ENCODE assay signal across 14 cellular contexts in genomic region chr9:126676102-126676684, GRCh38.
"Had no signal": no experiment of that assay in that cellular context is flagged by ENCODE, and none has a peak within 500 bp of the region (broad histone marks: within the 10 kb centered on the region; RNA-seq: fewer than 3 reads in every experiment).

No MANE protein-coding gene starts in this region.

- H3K4me3 Mint-ChIP-seq: activated naive CD8-positive, alpha-beta T cell treated with anti-CD3 and anti-CD28 coated beads, Interleukin-2, amount 50 U/mL, for 24 hours; T-helper 2 cell treated with Interferon-gamma antibody and Interleukin-4, amounts not matched to agents 5 μg/mL and 100 μg/mL, for 36 hours had no signal

- H3K36me3 ChIP-seq: gastrocnemius medialis, lower lobe of right lung, tibial nerve had no signal

- DNase-seq: activated CD4-positive, CD25-positive, alpha-beta regulatory T cell treated with anti-CD3 and anti-CD28 coated beads, Interleukin-2, amount 50 U/mL, for 72 hours; activated naive CD4-positive, alpha-beta T cell treated with Interleukin-2 at 50 U/mL for 16 hours; cortex of kidney; effector CD8-positive, alpha-beta T cell; gastrocnemius medialis; lower lobe of right lung; midbrain; posterior cingulate gyrus; SW 1271 had no signal

- H3K9me3 Mint-ChIP-seq: activated naive CD8-positive, alpha-beta T cell treated with anti-CD3 and anti-CD28 coated beads, Interleukin-2, amount 50 U/mL, for 24 hours; stimulated activated effector memory CD8-positive, alpha-beta T cell treated with anti-CD3 and anti-CD28 coated beads, Interleukin-12 subunit alpha, Interleukin-12 subunit beta, amount 100 ng/mL, for 72 hours; T-helper 2 cell treated with Interferon-gamma antibody and Interleukin-4, amounts not matched to agents 5 μg/mL and 100 μg/mL, for 36 hours had no signal

- H3K27ac Mint-ChIP-seq: activated naive CD8-positive, alpha-beta T cell treated with anti-CD3 and anti-CD28 coated beads, Interleukin-2, amount 50 U/mL, for 24 hours; stimulated activated effector memory CD8-positive, alpha-beta T cell treated with anti-CD3 and anti-CD28 coated beads, Interleukin-12 subunit alpha, Interleukin-12 subunit beta, amount 100 ng/mL, for 72 hours; T-helper 2 cell treated with Interferon-gamma antibody and Interleukin-4, amounts not matched to agents 5 μg/mL and 100 μg/mL, for 36 hours had no signal

- H3K4me3 ChIP-seq: gastrocnemius medialis, lower lobe of right lung, tibial nerve had no signal

- H3K9me3 ChIP-seq: gastrocnemius medialis, lower lobe of right lung, tibial nerve had no signal

- ATAC-seq: activated naive CD8-positive, alpha-beta T cell treated with anti-CD3 and anti-CD28 coated beads, Interleukin-2, amount 50 U/mL, for 24 hours; gastrocnemius medialis; lower lobe of right lung; right cardiac atrium had no signal

- H3K27ac ChIP-seq: gastrocnemius medialis, lower lobe of right lung, tibial nerve had no signal

- H3K4me1 ChIP-seq: gastrocnemius medialis had no signal
